2 cellular contexts compared by ENCODE assay signal in the genomic region with DNA sequence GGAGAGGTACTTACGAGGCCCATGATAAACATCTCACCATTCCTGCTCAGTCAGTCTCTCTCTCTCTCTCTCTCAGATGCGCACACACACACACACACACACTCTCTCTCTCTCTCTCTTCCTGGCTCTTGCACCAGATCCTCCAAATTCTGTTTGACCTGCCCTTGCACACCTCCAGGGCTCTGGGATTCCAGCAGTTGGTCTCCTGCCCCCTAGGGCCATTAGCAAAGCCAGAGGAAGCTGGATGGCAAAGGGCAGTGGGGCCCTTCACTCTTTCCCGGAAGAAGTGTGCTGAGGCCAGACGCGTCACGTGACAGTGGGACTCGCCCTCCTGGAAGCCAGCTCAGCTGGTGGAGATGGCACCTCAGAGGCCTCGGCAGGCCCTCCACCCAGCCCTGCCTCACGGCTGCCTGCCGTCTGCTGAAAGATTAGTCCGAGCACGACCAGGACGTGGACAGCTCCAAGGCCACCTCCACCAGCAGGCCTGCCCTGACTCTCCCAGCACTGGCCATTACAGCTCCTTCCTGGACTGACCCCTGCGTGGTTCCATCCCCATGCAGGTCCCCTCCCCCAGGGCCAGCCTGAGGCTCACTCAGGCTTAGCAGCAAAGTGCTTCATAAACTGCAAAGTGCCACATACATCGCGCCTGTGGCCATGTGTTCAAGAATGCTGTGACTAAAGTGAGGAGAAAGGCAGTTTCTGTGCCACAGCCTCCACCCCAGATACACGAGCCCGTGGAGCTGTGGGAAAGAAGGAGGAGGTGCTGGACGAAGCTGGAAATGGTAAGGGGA.
TF ChIP-seq lines count a peak whose summit lies in the region.

No MANE protein-coding gene starts in this region.

TF ChIP-seq in GM12878, 131 proteins besides CTCF, POLR2A, EP300 and RAD21:
- TF ChIP-seq ZBED1 (IDR thresholded peaks at IDR 0.05; ENCODE audit: borderline replicate concordance), result no peak
- no peak for TF ChIP-seq TCF3 (IDR thresholded peaks at IDR 0.05; ENCODE audit: borderline replicate concordance, insufficient read depth, low read depth, low read length)
- peak; percentile 27; the same call in 1 of the 2 replicates for TF ChIP-seq RAD51 (IDR thresholded peaks at IDR 0.05)
- no peak; the same call in 1 of the 2 replicates for TF ChIP-seq USF2 (IDR thresholded peaks at IDR 0.05; ENCODE audit: borderline replicate concordance, low read depth, low read length)
- TF ChIP-seq ATF3 (IDR thresholded peaks at IDR 0.05; ENCODE audit: borderline replicate concordance, extremely low read depth, low read depth, low read length), result peak; percentile 33; the same call in 1 of the 2 replicates
- TF ChIP-seq ZNF217 (IDR thresholded peaks at IDR 0.05), result no peak
- TF ChIP-seq, protein P1, sequence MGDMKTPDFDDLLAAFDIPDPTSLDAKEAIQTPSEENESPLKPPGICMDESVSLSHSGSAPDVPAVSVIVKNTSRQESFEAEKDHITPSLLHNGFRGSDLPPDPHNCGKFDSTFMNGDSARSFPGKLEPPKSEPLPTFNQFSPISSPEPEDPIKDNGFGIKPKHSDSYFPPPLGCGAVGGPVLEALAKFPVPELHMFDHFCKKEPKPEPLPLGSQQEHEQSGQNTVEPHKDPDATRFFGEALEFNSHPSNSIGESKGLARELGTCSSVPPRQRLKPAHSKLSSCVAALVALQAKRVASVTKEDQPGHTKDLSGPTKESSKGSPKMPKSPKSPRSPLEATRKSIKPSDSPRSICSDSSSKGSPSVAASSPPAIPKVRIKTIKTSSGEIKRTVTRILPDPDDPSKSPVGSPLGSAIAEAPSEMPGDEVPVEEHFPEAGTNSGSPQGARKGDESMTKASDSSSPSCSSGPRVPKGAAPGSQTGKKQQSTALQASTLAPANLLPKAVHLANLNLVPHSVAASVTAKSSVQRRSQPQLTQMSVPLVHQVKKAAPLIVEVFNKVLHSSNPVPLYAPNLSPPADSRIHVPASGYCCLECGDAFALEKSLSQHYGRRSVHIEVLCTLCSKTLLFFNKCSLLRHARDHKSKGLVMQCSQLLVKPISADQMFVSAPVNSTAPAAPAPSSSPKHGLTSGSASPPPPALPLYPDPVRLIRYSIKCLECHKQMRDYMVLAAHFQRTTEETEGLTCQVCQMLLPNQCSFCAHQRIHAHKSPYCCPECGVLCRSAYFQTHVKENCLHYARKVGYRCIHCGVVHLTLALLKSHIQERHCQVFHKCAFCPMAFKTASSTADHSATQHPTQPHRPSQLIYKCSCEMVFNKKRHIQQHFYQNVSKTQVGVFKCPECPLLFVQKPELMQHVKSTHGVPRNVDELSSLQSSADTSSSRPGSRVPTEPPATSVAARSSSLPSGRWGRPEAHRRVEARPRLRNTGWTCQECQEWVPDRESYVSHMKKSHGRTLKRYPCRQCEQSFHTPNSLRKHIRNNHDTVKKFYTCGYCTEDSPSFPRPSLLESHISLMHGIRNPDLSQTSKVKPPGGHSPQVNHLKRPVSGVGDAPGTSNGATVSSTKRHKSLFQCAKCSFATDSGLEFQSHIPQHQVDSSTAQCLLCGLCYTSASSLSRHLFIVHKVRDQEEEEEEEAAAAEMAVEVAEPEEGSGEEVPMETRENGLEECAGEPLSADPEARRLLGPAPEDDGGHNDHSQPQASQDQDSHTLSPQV (IDR thresholded peaks at IDR 0.05), result no peak
- peak; percentile 92 for TF ChIP-seq USF1 (IDR thresholded peaks at IDR 0.05; ENCODE audit: borderline replicate concordance, extremely low read length, insufficient read depth, low read depth, low read length)
- TF ChIP-seq TAF1 (IDR thresholded peaks at IDR 0.05; ENCODE audit: borderline replicate concordance, low read depth, low read length), result peak; percentile 27; the same call in 1 of the 2 replicates

TF ChIP-seq in HepG2, 621 proteins besides CTCF, POLR2A, EP300 and RAD21 (continues in another document):
- TF ChIP-seq ZNF317 (CRISPR knock-in tag; IDR thresholded peaks at IDR 0.05) (no peak), KAT8 (CRISPR knock-in tag; IDR thresholded peaks at IDR 0.05) (peak; percentile 90), NBN (conservative IDR thresholded peaks at IDR 0.05) (no peak), KIAA2018 (CRISPR knock-in tag; IDR thresholded peaks at IDR 0.05; ENCODE audit: borderline replicate concordance) (no peak), ONECUT2 (CRISPR knock-in tag; IDR thresholded peaks at IDR 0.05) (no peak), MYPOP (CRISPR knock-in tag; IDR thresholded peaks at IDR 0.05) (peak; percentile 91), KLF12 (CRISPR knock-in tag; IDR thresholded peaks at IDR 0.05; ENCODE audit: borderline replicate concordance) (no peak), EZH2 (conservative IDR thresholded peaks at IDR 0.05; ENCODE audit: low read depth, low read length) (no peak), TCF7 (IDR thresholded peaks at IDR 0.05; ENCODE audit: low read depth) (0 out of 2 replicates have a peak, but pooled peaks have one; percentile 8), ELF1 (CRISPR knock-in tag; IDR thresholded peaks at IDR 0.05) (peak; percentile 90), ZNF563 (CRISPR knock-in tag; IDR thresholded peaks at IDR 0.05) (peak; percentile 85; the same call in 1 of the 2 replicates), RFX3 (CRISPR knock-in tag; IDR thresholded peaks at IDR 0.05) (no peak), GATAD2A (CRISPR knock-in tag; IDR thresholded peaks at IDR 0.05) (peak; percentile 84), CC2D1A (CRISPR knock-in tag; IDR thresholded peaks at IDR 0.05) (peak; percentile 57; the same call in 1 of the 2 replicates), ZNF614 (CRISPR knock-in tag; IDR thresholded peaks at IDR 0.05; ENCODE audit: borderline replicate concordance) (peak; percentile 25; the same call in 1 of the 2 replicates), KLF16 (CRISPR knock-in tag; IDR thresholded peaks at IDR 0.05) (peak in 1 of 2 experiments; percentile 94; a peak in 2 of 4 replicates), ZNF253 (CRISPR knock-in tag; IDR thresholded peaks at IDR 0.05; ENCODE audit: borderline replicate concordance) (no peak), GMEB2 (CRISPR knock-in tag; IDR thresholded peaks at IDR 0.05; ENCODE audit: low read depth) (no peak), ZNF780A (CRISPR knock-in tag; IDR thresholded peaks at IDR 0.05) (no peak), IKZF4 (CRISPR knock-in tag; IDR thresholded peaks at IDR 0.05; ENCODE audit: borderline replicate concordance, low read depth, not compliant biosample characterization) (no peak), SNAPC5 (CRISPR knock-in tag; IDR thresholded peaks at IDR 0.05; ENCODE audit: borderline replicate concordance) (no peak), ZBTB7A (CRISPR knock-in tag; IDR thresholded peaks at IDR 0.05) (no peak; the same call in 1 of the 2 replicates), ZNF441 (CRISPR knock-in tag; IDR thresholded peaks at IDR 0.05; ENCODE audit: borderline replicate concordance) (peak; percentile 39), FOXA3 (CRISPR knock-in tag; IDR thresholded peaks at IDR 0.05) (peak; percentile 75), DMAP1 (CRISPR knock-in tag; IDR thresholded peaks at IDR 0.05) (peak; percentile 85), SIN3B (IDR thresholded peaks at IDR 0.05; ENCODE audit: low read length) (no peak), RARG (CRISPR knock-in tag; IDR thresholded peaks at IDR 0.05; ENCODE audit: low read depth) (no peak), SRY (CRISPR knock-in tag; IDR thresholded peaks at IDR 0.05) (peak; percentile 75; the same call in 1 of the 2 replicates), ZNF205 (CRISPR knock-in tag; IDR thresholded peaks at IDR 0.05) (0 out of 2 replicates have a peak, but pooled peaks have one; percentile 21), RFXAP (CRISPR knock-in tag; IDR thresholded peaks at IDR 0.05; ENCODE audit: borderline replicate concordance) (peak; percentile 80; the same call in 1 of the 2 replicates), ZNF207 (IDR thresholded peaks at IDR 0.05; ENCODE audit: borderline replicate concordance) (no peak), PBX3 (CRISPR knock-in tag; IDR thresholded peaks at IDR 0.05; ENCODE audit: borderline replicate concordance) (no peak)
